Comparison of ENCODE assay signal across 1 cellular context in genomic region chr6:11043961-11044711, GRCh38.
A peak's percentile ranks its signal among the peaks of the same experiment; 100 is the strongest.
TF ChIP-seq lines count a peak whose summit lies in the region.

Gene ELOVL2 (minus strand): TSS chr6:11044305. CDS start chr6:11044230, 75 bp downstream.

TF ChIP-seq in HepG2, 621 proteins besides CTCF, POLR2A, EP300 and RAD21 (continued from another document and continues in another):
- TF ChIP-seq DMTF1 (CRISPR knock-in tag; IDR thresholded peaks at IDR 0.05): no peak
- no peak for TF ChIP-seq ZBTB49 (CRISPR knock-in tag; IDR thresholded peaks at IDR 0.05; ENCODE audit: borderline replicate concordance)
- TF ChIP-seq TBX3 (IDR thresholded peaks at IDR 0.05; ENCODE audit: borderline replicate concordance): no peak
- TF ChIP-seq, protein P1, sequence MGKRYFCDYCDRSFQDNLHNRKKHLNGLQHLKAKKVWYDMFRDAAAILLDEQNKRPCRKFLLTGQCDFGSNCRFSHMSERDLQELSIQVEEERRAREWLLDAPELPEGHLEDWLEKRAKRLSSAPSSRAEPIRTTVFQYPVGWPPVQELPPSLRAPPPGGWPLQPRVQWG (CRISPR knock-in tag; IDR thresholded peaks at IDR 0.05; ENCODE audit: borderline replicate concordance, low read depth): no peak
- TF ChIP-seq MAFF (IDR thresholded peaks at IDR 0.05; ENCODE audit: low read depth, low read length): no peak
- TF ChIP-seq HNRNPL (IDR thresholded peaks at IDR 0.05; ENCODE audit: low read depth, low read length): no peak
- no peak for TF ChIP-seq ZNF792 (CRISPR knock-in tag; IDR thresholded peaks at IDR 0.05)
- TF ChIP-seq ZNF33B (CRISPR knock-in tag; IDR thresholded peaks at IDR 0.05): no peak
- no peak for TF ChIP-seq ZNF44 (CRISPR knock-in tag; IDR thresholded peaks at IDR 0.05)
- no peak for TF ChIP-seq ZNF432 (CRISPR knock-in tag; IDR thresholded peaks at IDR 0.05; ENCODE audit: borderline replicate concordance)
- TF ChIP-seq BORCS8-MEF2B (CRISPR knock-in tag; IDR thresholded peaks at IDR 0.05): peak; percentile 28; the same call in 1 of the 2 replicates
- TF ChIP-seq ZNF609 (CRISPR knock-in tag; IDR thresholded peaks at IDR 0.05; ENCODE audit: borderline replicate concordance): no peak
- TF ChIP-seq IRF1 (CRISPR knock-in tag; IDR thresholded peaks at IDR 0.05; ENCODE audit: low read depth): 0 out of 2 replicates have a peak, but pooled peaks have one; percentile 22
- TF ChIP-seq MIER2 (CRISPR knock-in tag; IDR thresholded peaks at IDR 0.05): no peak
- TF ChIP-seq ZNF605 (CRISPR knock-in tag; IDR thresholded peaks at IDR 0.05): no peak
- TF ChIP-seq HIVEP1 (CRISPR knock-in tag; IDR thresholded peaks at IDR 0.05): no peak
- peak; percentile 40; the same call in 1 of the 2 replicates for TF ChIP-seq ZMAT3 (CRISPR knock-in tag; conservative IDR thresholded peaks at IDR 0.05)
- TF ChIP-seq EHMT2 (IDR thresholded peaks at IDR 0.05; ENCODE audit: borderline replicate concordance, low read depth, low read length): no peak
- no peak for TF ChIP-seq ZNF10 (CRISPR knock-in tag; IDR thresholded peaks at IDR 0.05; ENCODE audit: borderline replicate concordance, low read depth)
- TF ChIP-seq ZNF275 (CRISPR knock-in tag; IDR thresholded peaks at IDR 0.05; ENCODE audit: borderline replicate concordance): no peak
- TF ChIP-seq PCBP2 (optimal IDR thresholded peaks at IDR 0.05; ENCODE audit: low read depth, low read length, poor library complexity, severe bottlenecking): no peak
- no peak for TF ChIP-seq ZNF512 (CRISPR knock-in tag; IDR thresholded peaks at IDR 0.05)
- TF ChIP-seq HDAC2 (CRISPR knock-in tag; IDR thresholded peaks at IDR 0.05): 0 out of 2 replicates have a peak, but pooled peaks have one; percentile 45
- no peak for TF ChIP-seq NONO (IDR thresholded peaks at IDR 0.05)
- TF ChIP-seq NONO (CRISPR knock-in tag; conservative IDR thresholded peaks at IDR 0.05): 0 out of 2 replicates have a peak, but pooled peaks have one; percentile 64
- no peak for TF ChIP-seq ZKSCAN1 (IDR thresholded peaks at IDR 0.05; ENCODE audit: low read length)
- peak; percentile 62; the same call in 1 of the 2 replicates for TF ChIP-seq ZNF616 (CRISPR knock-in tag; IDR thresholded peaks at IDR 0.05; ENCODE audit: low read depth)
- TF ChIP-seq, protein P2, sequence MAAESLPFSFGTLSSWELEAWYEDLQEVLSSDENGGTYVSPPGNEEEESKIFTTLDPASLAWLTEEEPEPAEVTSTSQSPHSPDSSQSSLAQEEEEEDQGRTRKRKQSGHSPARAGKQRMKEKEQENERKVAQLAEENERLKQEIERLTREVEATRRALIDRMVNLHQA (CRISPR knock-in tag; IDR thresholded peaks at IDR 0.05): no peak
- no peak for TF ChIP-seq ZNF615 (CRISPR knock-in tag; IDR thresholded peaks at IDR 0.05; ENCODE audit: borderline replicate concordance)
- 0 out of 2 replicates have a peak, but pooled peaks have one; percentile 20 for TF ChIP-seq PCBP1 (IDR thresholded peaks at IDR 0.05; ENCODE audit: borderline replicate concordance, low read depth, low read length)
- TF ChIP-seq, protein P3, sequence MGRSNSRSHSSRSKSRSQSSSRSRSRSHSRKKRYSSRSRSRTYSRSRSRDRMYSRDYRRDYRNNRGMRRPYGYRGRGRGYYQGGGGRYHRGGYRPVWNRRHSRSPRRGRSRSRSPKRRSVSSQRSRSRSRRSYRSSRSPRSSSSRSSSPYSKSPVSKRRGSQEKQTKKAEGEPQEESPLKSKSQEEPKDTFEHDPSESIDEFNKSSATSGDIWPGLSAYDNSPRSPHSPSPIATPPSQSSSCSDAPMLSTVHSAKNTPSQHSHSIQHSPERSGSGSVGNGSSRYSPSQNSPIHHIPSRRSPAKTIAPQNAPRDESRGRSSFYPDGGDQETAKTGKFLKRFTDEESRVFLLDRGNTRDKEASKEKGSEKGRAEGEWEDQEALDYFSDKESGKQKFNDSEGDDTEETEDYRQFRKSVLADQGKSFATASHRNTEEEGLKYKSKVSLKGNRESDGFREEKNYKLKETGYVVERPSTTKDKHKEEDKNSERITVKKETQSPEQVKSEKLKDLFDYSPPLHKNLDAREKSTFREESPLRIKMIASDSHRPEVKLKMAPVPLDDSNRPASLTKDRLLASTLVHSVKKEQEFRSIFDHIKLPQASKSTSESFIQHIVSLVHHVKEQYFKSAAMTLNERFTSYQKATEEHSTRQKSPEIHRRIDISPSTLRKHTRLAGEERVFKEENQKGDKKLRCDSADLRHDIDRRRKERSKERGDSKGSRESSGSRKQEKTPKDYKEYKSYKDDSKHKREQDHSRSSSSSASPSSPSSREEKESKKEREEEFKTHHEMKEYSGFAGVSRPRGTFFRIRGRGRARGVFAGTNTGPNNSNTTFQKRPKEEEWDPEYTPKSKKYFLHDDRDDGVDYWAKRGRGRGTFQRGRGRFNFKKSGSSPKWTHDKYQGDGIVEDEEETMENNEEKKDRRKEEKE (IDR thresholded peaks at IDR 0.05): no peak
- no peak for TF ChIP-seq MED8 (CRISPR knock-in tag; IDR thresholded peaks at IDR 0.05; ENCODE audit: insufficient replicate concordance)
- peak; percentile 85 for TF ChIP-seq KLF12 (CRISPR knock-in tag; IDR thresholded peaks at IDR 0.05; ENCODE audit: borderline replicate concordance)
- peak; percentile 79; the same call in 1 of the 2 replicates for TF ChIP-seq ZSCAN31 (CRISPR knock-in tag; IDR thresholded peaks at IDR 0.05; ENCODE audit: low read depth)
- no peak for TF ChIP-seq IKZF1 (IDR thresholded peaks at IDR 0.05)
- no peak for TF ChIP-seq FIP1L1 (IDR thresholded peaks at IDR 0.05; ENCODE audit: borderline replicate concordance, insufficient read depth, low read depth, low read length)
- TF ChIP-seq, protein P4, sequence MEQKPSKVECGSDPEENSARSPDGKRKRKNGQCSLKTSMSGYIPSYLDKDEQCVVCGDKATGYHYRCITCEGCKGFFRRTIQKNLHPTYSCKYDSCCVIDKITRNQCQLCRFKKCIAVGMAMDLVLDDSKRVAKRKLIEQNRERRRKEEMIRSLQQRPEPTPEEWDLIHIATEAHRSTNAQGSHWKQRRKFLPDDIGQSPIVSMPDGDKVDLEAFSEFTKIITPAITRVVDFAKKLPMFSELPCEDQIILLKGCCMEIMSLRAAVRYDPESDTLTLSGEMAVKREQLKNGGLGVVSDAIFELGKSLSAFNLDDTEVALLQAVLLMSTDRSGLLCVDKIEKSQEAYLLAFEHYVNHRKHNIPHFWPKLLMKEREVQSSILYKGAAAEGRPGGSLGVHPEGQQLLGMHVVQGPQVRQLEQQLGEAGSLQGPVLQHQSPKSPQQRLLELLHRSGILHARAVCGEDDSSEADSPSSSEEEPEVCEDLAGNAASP (CRISPR knock-in tag; IDR thresholded peaks at IDR 0.05; ENCODE audit: borderline replicate concordance): no peak
- TF ChIP-seq ZNF383 (CRISPR knock-in tag; IDR thresholded peaks at IDR 0.05; ENCODE audit: borderline replicate concordance): no peak
- TF ChIP-seq ZNF747 (CRISPR knock-in tag; IDR thresholded peaks at IDR 0.05; ENCODE audit: borderline replicate concordance): 0 out of 2 replicates have a peak, but pooled peaks have one; percentile 34
- no peak for TF ChIP-seq FOXO4 (CRISPR knock-in tag; conservative IDR thresholded peaks at IDR 0.05)
- TF ChIP-seq ZNF83 (CRISPR knock-in tag; IDR thresholded peaks at IDR 0.05; ENCODE audit: borderline replicate concordance): no peak
